In genomic region chr12:120879102-120879501, GRCh38 we compare ENCODE assay signal across 15 cellular contexts.
"Had no signal": no experiment of that assay in that cellular context is flagged by ENCODE, and none has a peak within 500 bp of the region (broad histone marks: within the 10 kb centered on the region; RNA-seq: fewer than 3 reads in every experiment).

No MANE protein-coding gene starts in this region.

- H3K27me3 Mint-ChIP-seq: activated B cell treated with CpG ODN at 0.5 μM for 24 hours; central memory CD8-positive, alpha-beta T cell; stimulated activated naive B cell treated with anti-CD40 and anti-IgM and Interleukin-4, amounts not matched to agents 10 μg/mL and 1 μg/mL and 100 μg/mL, for 72 hours had no signal

- H3K27ac Mint-ChIP-seq: activated B cell treated with CpG ODN at 0.5 μM for 24 hours; activated T-helper 2 cell treated with anti-CD3 and anti-CD28 coated beads, Interferon-gamma antibody, Interleukin-2, Interleukin-4, amounts not matched to agents 10 μg/mL and 5 μg/mL and 100 μg/mL, durations not matched to agents 14 hours and 24 hours and 36 hours; natural killer cell; T-helper 1 cell treated with Interleukin-12 subunit alpha and Interleukin-12 subunit beta and Interleukin-4 antibody, amounts not matched to agents 30 μg/mL and 1 μg/mL, for 36 hours had no signal

- ATAC-seq: natural killer cell; sciatic nerve; stimulated activated naive B cell treated with anti-CD40 and anti-IgM and Interleukin-4, amounts not matched to agents 10 μg/mL and 1 μg/mL and 100 μg/mL, for 72 hours had no signal

- H3K27ac ChIP-seq: adrenal gland, prostate gland, upper lobe of left lung had no signal

- H3K4me1 ChIP-seq: prostate gland had no signal

- H3K9me3 ChIP-seq: adrenal gland, prostate gland, upper lobe of left lung had no signal

- H3K36me3 Mint-ChIP-seq: natural killer cell had no signal

- H3K36me3 ChIP-seq: adrenal gland, prostate gland, upper lobe of left lung had no signal

- H3K9me3 Mint-ChIP-seq: activated B cell treated with CpG ODN at 0.5 μM for 24 hours; activated T-helper 2 cell treated with anti-CD3 and anti-CD28 coated beads, Interferon-gamma antibody, Interleukin-2, Interleukin-4, amounts not matched to agents 10 μg/mL and 5 μg/mL and 100 μg/mL, durations not matched to agents 14 hours and 24 hours and 36 hours; central memory CD8-positive, alpha-beta T cell; natural killer cell; stimulated activated naive B cell treated with anti-CD40 and anti-IgM and Interleukin-4, amounts not matched to agents 10 μg/mL and 1 μg/mL and 100 μg/mL, for 72 hours; T-helper 1 cell treated with Interleukin-12 subunit alpha and Interleukin-12 subunit beta and Interleukin-4 antibody, amounts not matched to agents 30 μg/mL and 1 μg/mL, for 36 hours had no signal

- H3K4me3 ChIP-seq: adrenal gland, prostate gland, upper lobe of left lung had no signal

- H3K27me3 ChIP-seq: adrenal gland, upper lobe of left lung had no signal

- H3K4me3 Mint-ChIP-seq: activated B cell treated with CpG ODN at 0.5 μM for 24 hours; central memory CD8-positive, alpha-beta T cell; natural killer cell; stimulated activated naive B cell treated with anti-CD40 and anti-IgM and Interleukin-4, amounts not matched to agents 10 μg/mL and 1 μg/mL and 100 μg/mL, for 72 hours; T-helper 1 cell treated with Interleukin-12 subunit alpha and Interleukin-12 subunit beta and Interleukin-4 antibody, amounts not matched to agents 30 μg/mL and 1 μg/mL, for 36 hours had no signal

- DNase-seq: activated B cell treated with CpG ODN at 0.5 μM for 24 hours; activated CD4-positive, alpha-beta T cell treated with anti-CD3 and anti-CD28 coated beads, Interleukin-2, amount 50 U/mL, for 1 hour; activated naive CD4-positive, alpha-beta T cell treated with anti-CD3 and anti-CD28 coated beads, Interleukin-2, amount 50 U/mL, for 16 hours; adrenal gland; cortex of kidney; effector CD8-positive, alpha-beta T cell; natural killer cell; stimulated activated CD4-positive, alpha-beta T cell treated with anti-CD3 and anti-CD28 coated beads, Interleukin-2, amount 100 ng/mL, for 24 hours; stimulated activated naive B cell treated with anti-CD40 and anti-IgM and Interleukin-4, amounts not matched to agents 10 μg/mL and 1 μg/mL and 100 μg/mL, for 72 hours; upper lobe of left lung had no signal
